21 cellular contexts compared by ENCODE assay signal in genomic region chr3:20836801-20837200, GRCh38.
"Had no signal": no experiment of that assay in that cellular context is flagged by ENCODE, and none has a peak within 500 bp of the region (broad histone marks: within the 10 kb centered on the region; RNA-seq: fewer than 3 reads in every experiment).

No MANE protein-coding gene starts in this region.

- H3K4me3 ChIP-seq: adrenal gland, SK-N-MC had no signal

- H3K36me3 Mint-ChIP-seq: activated naive CD8-positive, alpha-beta T cell treated with anti-CD3 and anti-CD28 coated beads, Interleukin-2, amount 10 ng/mL, durations not matched to agents 7 days and 5 days had no signal

- H3K27me3 ChIP-seq: adrenal gland had no signal

- H3K9me3 Mint-ChIP-seq: activated naive CD8-positive, alpha-beta T cell treated with anti-CD3 and anti-CD28 coated beads, Interleukin-2, amount 10 ng/mL, durations not matched to agents 7 days and 5 days had no signal

- H3K27ac Mint-ChIP-seq: activated CD8-positive, alpha-beta T cell treated with anti-CD3 and anti-CD28 coated beads for 36 hours; activated naive CD8-positive, alpha-beta T cell treated with anti-CD3 and anti-CD28 coated beads, Interleukin-2, amount 10 ng/mL, durations not matched to agents 7 days and 5 days; activated T-cell treated with anti-CD3 and anti-CD28 coated beads, Interleukin-2, amount 50 U/mL, for 72 hours; activated T-helper 2 cell treated with anti-CD3 and anti-CD28 coated beads, Interferon-gamma antibody, Interleukin-2, Interleukin-4, amounts not matched to agents 10 μg/mL and 5 μg/mL and 100 μg/mL, durations not matched to agents 14 hours and 24 hours and 36 hours had no signal

- H3K4me1 Mint-ChIP-seq: activated naive CD8-positive, alpha-beta T cell treated with anti-CD3 and anti-CD28 coated beads, Interleukin-2, amount 10 ng/mL, durations not matched to agents 7 days and 5 days had no signal

- H3K9me3 ChIP-seq: adrenal gland had no signal

- H3K27me3 Mint-ChIP-seq: activated CD8-positive, alpha-beta T cell treated with anti-CD3 and anti-CD28 coated beads for 36 hours; activated naive CD8-positive, alpha-beta T cell treated with anti-CD3 and anti-CD28 coated beads, Interleukin-2, amount 10 ng/mL, durations not matched to agents 7 days and 5 days had no signal

- H3K36me3 ChIP-seq: adrenal gland, WERI-Rb-1 had no signal

- DNase-seq: activated CD4-positive, alpha-beta T cell treated with anti-CD3 and anti-CD28 coated beads for 4 hours; activated CD8-positive, alpha-beta memory T cell treated with anti-CD3 and anti-CD28 coated beads, Interleukin-2, amount 50 U/mL, for 4 hours; activated CD8-positive, alpha-beta T cell treated with anti-CD3 and anti-CD28 coated beads for 36 hours; activated naive CD4-positive, alpha-beta T cell treated with anti-CD3 and anti-CD28 coated beads, Interleukin-2, amount 50 U/mL, for 16 hours; activated naive CD8-positive, alpha-beta T cell treated with anti-CD3 and anti-CD28 coated beads, Interleukin-2, amount 10 ng/mL, durations not matched to agents 7 days and 5 days; activated T-cell treated with anti-CD3 and anti-CD28 coated beads, Interleukin-2, amount 50 U/mL, for 72 hours; adrenal gland; anterior cingulate cortex; central memory CD4-positive, alpha-beta T cell; Kasumi-1; NCI-H1048; NCI-H146; NCI-H187 treated with DMSO at 0.1 percent for 48 hours; NCI-H2081 treated with DMSO at 0.1 percent for 48 hours; NCI-H226; NCI-H526; NCI-H82; T-helper 1 cell; WERI-Rb-1 had no signal

- H3K27ac ChIP-seq: adrenal gland, SK-N-MC, WERI-Rb-1 had no signal

- H3K4me1 ChIP-seq: adrenal gland had no signal

- H3K4me3 Mint-ChIP-seq: activated CD8-positive, alpha-beta T cell treated with anti-CD3 and anti-CD28 coated beads for 36 hours; activated naive CD8-positive, alpha-beta T cell treated with anti-CD3 and anti-CD28 coated beads, Interleukin-2, amount 10 ng/mL, durations not matched to agents 7 days and 5 days; activated T-cell treated with anti-CD3 and anti-CD28 coated beads, Interleukin-2, amount 50 U/mL, for 72 hours had no signal
